In the genomic region with DNA sequence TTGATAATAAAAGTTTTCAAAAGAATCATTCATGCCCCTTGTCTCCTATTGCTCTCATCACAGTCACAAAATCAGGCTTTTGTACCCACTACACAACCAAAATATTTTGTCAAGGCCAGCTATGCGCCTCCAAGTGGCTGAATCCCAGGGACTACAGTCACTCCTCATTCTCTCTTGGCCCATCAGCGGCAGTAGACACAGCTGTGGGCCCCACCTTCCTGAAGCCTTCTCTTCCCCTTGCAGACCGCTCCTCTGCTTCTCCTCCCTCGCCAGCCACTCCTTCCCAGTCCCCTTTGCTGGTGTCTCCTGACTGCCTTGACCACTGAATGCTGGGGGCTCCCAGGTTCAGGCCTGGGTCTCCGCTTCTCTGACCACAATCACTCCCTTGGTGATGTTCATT, we compare ENCODE assay signal across 22 cellular contexts.
"Had no signal": no experiment of that assay in that cellular context is flagged by ENCODE, and none has a peak within 500 bp of the region (broad histone marks: within the 10 kb centered on the region; RNA-seq: fewer than 3 reads in every experiment).

No MANE protein-coding gene starts in this region.

- H3K4me3 Mint-ChIP-seq: activated CD4-positive, alpha-beta T cell treated with anti-CD3 and anti-CD28 coated beads, Interleukin-2, amount 10 ng/mL, durations not matched to agents 7 days and 5 days; activated CD8-positive, alpha-beta memory T cell treated with anti-CD3 and anti-CD28 coated beads, Interleukin-2, amount 10 ng/mL, durations not matched to agents 7 days and 5 days; activated CD8-positive, alpha-beta T cell treated with anti-CD3 and anti-CD28 coated beads for 36 hours; activated naive CD8-positive, alpha-beta T cell treated with anti-CD3 and anti-CD28 coated beads, Interleukin-2, amount 50 U/mL, for 24 hours; dendritic cell treated with granulocyte-macrophage colony-stimulating factor and Interleukin-4, amounts not matched to agents 40 ng/mL and 50 ng/mL, for 4 days; memory B cell; nephron progenitor cell had no signal

- H3K27ac ChIP-seq: foreskin keratinocyte, thoracic aorta had no signal

- H3K36me3 ChIP-seq: thoracic aorta had no signal

- H3K36me3 Mint-ChIP-seq: activated CD8-positive, alpha-beta memory T cell treated with anti-CD3 and anti-CD28 coated beads, Interleukin-2, amount 10 ng/mL, durations not matched to agents 7 days and 5 days had no signal

- H3K4me3 ChIP-seq: mucosa of descending colon, thoracic aorta had no signal

- H3K27ac Mint-ChIP-seq: activated CD4-positive, alpha-beta T cell treated with anti-CD3 and anti-CD28 coated beads, Interleukin-2, amount 10 ng/mL, durations not matched to agents 7 days and 5 days; activated CD8-positive, alpha-beta memory T cell treated with anti-CD3 and anti-CD28 coated beads, Interleukin-2, amount 10 ng/mL, durations not matched to agents 7 days and 5 days; activated CD8-positive, alpha-beta T cell treated with anti-CD3 and anti-CD28 coated beads for 36 hours; activated naive CD8-positive, alpha-beta T cell treated with anti-CD3 and anti-CD28 coated beads, Interleukin-2, amount 50 U/mL, for 24 hours; dendritic cell treated with granulocyte-macrophage colony-stimulating factor and Interleukin-4, amounts not matched to agents 40 ng/mL and 50 ng/mL, for 4 days; memory B cell; nephron progenitor cell had no signal

- ATAC-seq: activated CD4-positive, CD25-positive, alpha-beta regulatory T cell treated with anti-CD3 and anti-CD28 coated beads, Interleukin-2, amount 50 U/mL, for 24 hours; activated CD8-positive, alpha-beta memory T cell treated with anti-CD3 and anti-CD28 coated beads, Interleukin-2, amount 10 ng/mL, durations not matched to agents 7 days and 5 days; activated CD8-positive, alpha-beta T cell treated with anti-CD3 and anti-CD28 coated beads for 36 hours; activated naive CD8-positive, alpha-beta T cell treated with anti-CD3 and anti-CD28 coated beads, Interleukin-2, amount 50 U/mL, for 24 hours; foreskin keratinocyte; left colon; mucosa of descending colon had no signal

- DNase-seq: activated CD4-positive, alpha-beta T cell treated with anti-CD3 and anti-CD28 coated beads, Interleukin-2, amount 10 ng/mL, durations not matched to agents 7 days and 5 days; activated CD8-positive, alpha-beta memory T cell treated with anti-CD3 and anti-CD28 coated beads, Interleukin-2, amount 10 ng/mL, durations not matched to agents 7 days and 5 days; activated CD8-positive, alpha-beta T cell treated with anti-CD3 and anti-CD28 coated beads for 36 hours; activated effector memory CD4-positive, alpha-beta T cell treated with anti-CD3 and anti-CD28 coated beads, Interleukin-2, amount 50 U/mL, for 16 hours; activated naive CD4-positive, alpha-beta T cell treated with anti-CD3 and anti-CD28 coated beads, Interleukin-2, amount 50 U/mL, for 16 hours; activated naive CD8-positive, alpha-beta T cell treated with anti-CD3 and anti-CD28 coated beads, Interleukin-2, amount 50 U/mL, for 24 hours; activated T-cell treated with anti-CD3 and anti-CD28 coated beads for 4 hours; effector CD4-positive, alpha-beta T cell; foreskin keratinocyte; left colon; mucosa of descending colon; nephron progenitor cell; retina; stimulated activated CD4-positive, alpha-beta T cell treated with anti-CD3 and anti-CD28 coated beads, Interleukin-4, amount 100 ng/mL, for 1 hour; stimulated activated naive CD4-positive, alpha-beta T cell; T-helper 1 cell; T1000 had no signal

- FAIRE-seq: keratinocyte had no signal

- H3K9me3 ChIP-seq: mucosa of descending colon had no signal

- H3K27me3 ChIP-seq: foreskin keratinocyte had no signal

- H3K4me1 Mint-ChIP-seq: memory B cell had no signal
